8 cellular contexts compared by ENCODE assay signal in the genomic region with DNA sequence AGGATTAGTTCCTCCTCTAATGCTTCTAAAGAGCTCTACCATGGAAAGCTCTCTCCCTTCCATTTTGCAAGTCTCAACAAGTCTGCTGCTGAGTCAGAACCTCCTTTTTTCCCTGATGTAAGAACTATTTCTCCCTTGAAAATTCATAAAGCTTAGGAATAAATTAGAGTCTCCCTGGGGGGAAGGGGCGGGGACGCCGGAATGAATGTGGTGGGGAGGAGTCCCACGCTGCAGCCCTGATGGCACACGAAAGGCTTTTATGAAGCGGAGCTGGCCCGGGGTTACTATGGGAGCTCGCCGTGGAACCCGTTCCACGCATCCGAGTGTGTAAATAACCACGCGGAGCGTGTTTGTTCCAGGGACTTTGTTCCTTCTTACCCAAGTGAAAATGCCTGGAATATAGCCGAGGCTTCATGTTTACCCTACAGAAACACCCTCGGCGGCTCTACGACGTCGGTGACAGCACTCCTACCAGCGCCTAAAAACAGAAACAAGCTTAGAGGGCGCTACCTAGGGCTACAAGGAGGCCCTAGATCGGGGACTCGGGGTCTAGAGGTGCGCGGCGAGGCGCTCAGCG. TPM values are rescaled to one million over a fixed set of nuclear protein-coding genes. Genes with fewer than 3 reads are reported as not detected.
A peak's percentile ranks its signal among the peaks of the same experiment; 100 is the strongest.
DNase-seq lines count a peak whose midpoint lies in the region; ATAC-seq and TF ChIP-seq lines count a peak whose summit lies in the region.

No MANE protein-coding gene starts in this region.

- TF ChIP-seq POLR2A in uterus (IDR thresholded peaks at IDR 0.05), result peak in 1 of 2 donors; percentile 18

- H3K36me3 ChIP-seq in DOHH2 (ENCODE audit: control insufficient read depth, low read length), result no peaks in the 10 kb centered on the region
- H3K36me3 ChIP-seq in HUES48 (ENCODE audit: control insufficient read depth, insufficient read depth, low read length), result no peaks in the 10 kb centered on the region
- no peaks in the 10 kb centered on the region for H3K36me3 ChIP-seq in uterus

- peaks cover 24% of the 10 kb centered on the region for H3K79me2 ChIP-seq in DOHH2 (ENCODE audit: control insufficient read depth, low read length)

- peak; percentile 32 for TF ChIP-seq CTCF in DOHH2 (IDR thresholded peaks at IDR 0.05; ENCODE audit: low read depth, low read length, poor library complexity, severe bottlenecking)
- TF ChIP-seq CTCF in progenitor cell of endocrine pancreas (IDR thresholded peaks at IDR 0.05; ENCODE audit: unreplicated experiment), result no peak
- peak in 1 of 4 experiments; percentile 12 for TF ChIP-seq CTCF in uterus (IDR thresholded peaks at IDR 0.05)

- DNase-seq in SKM-1 (lab: John Stamatoyannopoulos, UW; ENCODE audit: unreplicated experiment), result peak; percentile 35
- DNase-seq in anterior cingulate cortex (lab: John Stamatoyannopoulos, UW), result peak in 57 of 58 donors; percentile 42 to 90 (median 74)
- DNase-seq in right cardiac atrium, result peak; percentile 88 to 92 (median 89)
- no peak for DNase-seq in progenitor cell of endocrine pancreas (ENCODE audit: low spot score, unreplicated experiment)
- DNase-seq in uterus, result peak; percentile 76 to 82

- H3K4me1 ChIP-seq in DOHH2 (ENCODE audit: control insufficient read depth, low read length), result peaks cover 19% of the 10 kb centered on the region
- H3K4me1 ChIP-seq in HUES48 (ENCODE audit: control insufficient read depth, insufficient read depth, low read length), result peaks cover 22% of the 10 kb centered on the region
- H3K4me1 ChIP-seq in right cardiac atrium (ENCODE audit: control insufficient read depth, insufficient read depth, low read length), result no peaks in the 10 kb centered on the region
- H3K4me1 ChIP-seq in uterus, result no peaks in the 10 kb centered on the region

- H3K27me3 ChIP-seq in DOHH2 (ENCODE audit: control insufficient read depth, low read length), result no peaks in the 10 kb centered on the region
- H3K27me3 ChIP-seq in HUES48 (ENCODE audit: control insufficient read depth, insufficient read depth, low read length), result peaks cover 18% of the 10 kb centered on the region
- no peaks in the 10 kb centered on the region for H3K27me3 ChIP-seq in right cardiac atrium (ENCODE audit: control insufficient read depth, insufficient read depth)
- no peaks in the 10 kb centered on the region for H3K27me3 ChIP-seq in uterus

- no peak overlapping the region for H3K9ac ChIP-seq in HUES48 (ENCODE audit: low read depth, low read length)

- H3K4me3 ChIP-seq in DOHH2 (ENCODE audit: low read length), result peak overlapping the region; percentile 90
- H3K4me3 ChIP-seq in HUES48 (ENCODE audit: low read depth, low read length), result peak overlapping the region; percentile 93
- peak overlapping the region; percentile 83 for H3K4me3 ChIP-seq in right cardiac atrium (ENCODE audit: low read length)
- H3K4me3 ChIP-seq in uterus, result peak overlapping the region; percentile 72 to 96

- H3K4me3 Mint-ChIP-seq in progenitor cell of endocrine pancreas (ENCODE audit: low read depth), result peak overlapping the region; percentile 83

- H3K36me3 Mint-ChIP-seq in progenitor cell of endocrine pancreas (ENCODE audit: insufficient read depth), result no peaks in the 10 kb centered on the region

- H3K9me3 Mint-ChIP-seq in progenitor cell of endocrine pancreas (ENCODE audit: low read depth), result no peaks in the 10 kb centered on the region

- H3K27ac ChIP-seq in DOHH2 (ENCODE audit: low read depth, low read length) (peak overlapping the region; percentile 91), HUES48 (ENCODE audit: low read depth, low read length) (peak overlapping the region; percentile 78), right cardiac atrium (ENCODE audit: low read length) (peak overlapping the region; percentile 97), uterus (peak overlapping the region; percentile 97 to 98)

- intact Hi-C loops in right cardiac atrium (cut with DNase I) (loop anchor here in 1 of 4 donors (5.0 kb wide), 1 partner anchor 84 kb away; no protein-coding TSS in a partner anchor), uterus (cut with DNase I; ENCODE audit: low total_unique reads) (no loop called here)

- H3K9me3 ChIP-seq in DOHH2 (ENCODE audit: control insufficient read depth, insufficient read depth, low read length), result no peaks in the 10 kb centered on the region
- H3K9me3 ChIP-seq in HUES48 (ENCODE audit: control insufficient read depth, insufficient read depth, low read length), result no peaks in the 10 kb centered on the region
- no peaks in the 10 kb centered on the region for H3K9me3 ChIP-seq in right cardiac atrium (ENCODE audit: control insufficient read depth, low read length)
- no peaks in the 10 kb centered on the region for H3K9me3 ChIP-seq in uterus

- peak overlapping the region; percentile 68 for H3K4me2 ChIP-seq in DOHH2 (ENCODE audit: low read length)

- peaks cover 4% of the 10 kb centered on the region; the same call in 1 of the 2 replicates for H3F3A ChIP-seq in DOHH2 (ENCODE audit: control insufficient read depth, insufficient read depth)

- under 1% methylated on average over 30 of the region's 30 CpGs for WGBS in right cardiac atrium

- no peaks in the 10 kb centered on the region for H4K20me1 ChIP-seq in DOHH2 (ENCODE audit: control insufficient read depth, insufficient read depth, low read depth, low read length)

- no peaks in the 10 kb centered on the region for H3K9me2 ChIP-seq in DOHH2 (replicated peaks; ENCODE audit: control insufficient read depth, low read length)

- peaks cover 11% of the 10 kb centered on the region for H3K4me1 Mint-ChIP-seq in progenitor cell of endocrine pancreas (ENCODE audit: low read depth)

- H3K27me3 Mint-ChIP-seq in progenitor cell of endocrine pancreas, result peaks cover 19% of the 10 kb centered on the region

- ATAC-seq in GM21526 (IDR thresholded peaks at IDR 0.05; ENCODE audit: low FRiP score, unreplicated experiment), result peak; percentile 32
- peak; percentile 47 to 57 for ATAC-seq in right cardiac atrium

- peak overlapping the region; percentile 92 for H3K27ac Mint-ChIP-seq in progenitor cell of endocrine pancreas

RNA-seq across cellular contexts. Expression of a gene that starts 0.9 kb away (rescaled TPM):
- total RNA-seq in right cardiac atrium (10 to 100 TPM; 12.7 to 18.3 (median 14.2) TPM), progenitor cell of endocrine pancreas (3.5 and 4.6 TPM in 2 replicates), uterus (10 to 100 TPM in 2 of 4 donors, 1 to 10 TPM in 2; 5.4 to 19.5 (median 13.6) TPM)
- 5.3 TPM for polyA plus RNA-seq in right cardiac atrium
